23 cellular contexts compared by ENCODE assay signal in genomic region chr16:55732496-55732895, GRCh38.
"Had no signal": no experiment of that assay in that cellular context is flagged by ENCODE, and none has a peak within 500 bp of the region (broad histone marks: within the 10 kb centered on the region; RNA-seq: fewer than 3 reads in every experiment).

No MANE protein-coding gene starts in this region.

- DNase-seq: dermis blood vessel endothelial cell; dorsolateral prefrontal cortex; effector CD4-positive, alpha-beta T cell; effector memory CD4-positive, alpha-beta T cell; foreskin keratinocyte; heart left ventricle; hypothalamus; immature natural killer cell; left cardiac atrium; left lung; left ventricle myocardium superior; lower lobe of right lung; mesenchymal stem cell; mucosa of descending colon had no signal

- ATAC-seq: foreskin keratinocyte, gastroesophageal sphincter, heart left ventricle, left cardiac atrium, left lung, left ventricle myocardium superior, lower lobe of right lung, mucosa of descending colon had no signal

- H3K9me3 ChIP-seq: esophagus muscularis mucosa, gastroesophageal sphincter, heart left ventricle, left lung, lower lobe of right lung, mucosa of descending colon had no signal

- H3K4me1 Mint-ChIP-seq: immature natural killer cell, mesothelial cell of epicardium had no signal

- H3K4me3 Mint-ChIP-seq: immature natural killer cell, mesothelial cell of epicardium had no signal

- H3K36me3 ChIP-seq: esophagus muscularis mucosa, gastroesophageal sphincter, heart left ventricle, left lung, lower lobe of right lung had no signal

- H3K27me3 ChIP-seq: foreskin keratinocyte had no signal

- H3K4me3 ChIP-seq: coronary artery, dorsolateral prefrontal cortex, esophagus muscularis mucosa, gastroesophageal sphincter, heart left ventricle, hepatocyte, left lung, lower lobe of right lung, mucosa of descending colon had no signal

- FAIRE-seq: colon, endothelial cell of umbilical vein, frontal cortex, keratinocyte had no signal

- H3K27ac ChIP-seq: coronary artery, dorsolateral prefrontal cortex, esophagus muscularis mucosa, foreskin keratinocyte, gastroesophageal sphincter, heart left ventricle, hepatocyte, left lung, lower lobe of right lung had no signal

- H3K4me1 ChIP-seq: esophagus muscularis mucosa, foreskin keratinocyte, gastroesophageal sphincter, heart left ventricle, left lung, lower lobe of right lung had no signal

- H3K79me2 ChIP-seq: hepatocyte had no signal

- H3K27ac Mint-ChIP-seq: immature natural killer cell, mesothelial cell of epicardium had no signal

- H2AFZ ChIP-seq: hepatocyte had no signal

- H3K36me3 Mint-ChIP-seq: immature natural killer cell, mesothelial cell of epicardium had no signal

- H3K9me3 Mint-ChIP-seq: immature natural killer cell, mesothelial cell of epicardium had no signal

- H3K4me2 ChIP-seq: hepatocyte had no signal
